In the genomic region with DNA sequence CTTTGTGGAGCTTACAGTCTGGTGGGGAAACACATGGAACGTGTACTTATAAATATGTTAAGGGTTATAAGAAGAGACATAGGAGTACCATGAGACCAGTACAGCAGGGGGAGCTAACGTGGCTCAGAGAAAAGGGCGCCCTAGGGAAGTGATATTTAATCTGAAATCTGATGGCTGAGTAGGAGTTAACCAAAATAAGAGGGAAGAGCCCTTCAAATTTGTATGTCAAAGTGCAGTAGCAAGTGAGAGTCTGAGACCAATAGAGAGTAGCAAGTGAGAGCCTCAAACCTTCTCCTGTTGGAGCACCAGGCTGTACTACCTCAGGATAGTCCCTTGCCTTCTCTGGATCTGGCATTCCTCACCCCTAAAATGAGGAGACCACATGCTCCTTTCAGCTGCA, we compare ENCODE assay signal across 8 cellular contexts. TPM values are rescaled to one million over a fixed set of nuclear protein-coding genes. Genes with fewer than 3 reads are reported as not detected.
A peak's percentile ranks its signal among the peaks of the same experiment; 100 is the strongest.
DNase-seq lines count a peak whose midpoint lies in the region; ATAC-seq and TF ChIP-seq lines count a peak whose summit lies in the region.

No MANE protein-coding gene starts in this region.

- TF ChIP-seq CTCF in mesothelial cell of epicardium (IDR thresholded peaks at IDR 0.05; ENCODE audit: unreplicated experiment), result no peak

- no peak overlapping the region for H3K4me3 ChIP-seq in Jurkat, Clone E6-1 (ENCODE audit: low read length)

- peaks cover 37% of the 10 kb centered on the region for H3K4me1 Mint-ChIP-seq in activated T-helper 2 cell treated with anti-CD3 and anti-CD28 coated beads, Interferon-gamma antibody, Interleukin-2, Interleukin-4, amounts not matched to agents 10 μg/mL and 5 μg/mL and 100 μg/mL, durations not matched to agents 14 hours and 24 hours and 36 hours (ENCODE audit: low read depth)
- peaks cover 53% of the 10 kb centered on the region for H3K4me1 Mint-ChIP-seq in mesothelial cell of epicardium
- H3K4me1 Mint-ChIP-seq in effector memory CD8-positive, alpha-beta T cell (ENCODE audit: low read depth in 2 of 2), result peaks cover 9 to 11% of the 10 kb centered on the region in 2 donors

- DNase-seq in CMK (ENCODE audit: low read depth), result peak; percentile 39
- DNase-seq in Jurkat, Clone E6-1 (ENCODE audit: low read depth, low spot score), result peak; percentile 67
- no peak for DNase-seq in activated T-helper 2 cell treated with anti-CD3 and anti-CD28 coated beads, Interferon-gamma antibody, Interleukin-2, Interleukin-4, amounts not matched to agents 10 μg/mL and 5 μg/mL and 100 μg/mL, durations not matched to agents 14 hours and 24 hours and 36 hours (ENCODE audit: low spot score)
- no peak for DNase-seq in mesothelial cell of epicardium (ENCODE audit: low spot score in 2 of 2, unreplicated experiment in 2 of 2)
- DNase-seq in occipital lobe (lab: John Stamatoyannopoulos, UW), result no peak
- no peak for DNase-seq in iPS-NIHi7 (ENCODE audit: extremely low spot score)
- DNase-seq in amniotic stem cell (lab: John Stamatoyannopoulos, UW), result no peak
- DNase-seq in effector memory CD8-positive, alpha-beta T cell, result no peak

- no peaks in the 10 kb centered on the region for H3K36me3 Mint-ChIP-seq in activated T-helper 2 cell treated with anti-CD3 and anti-CD28 coated beads, Interferon-gamma antibody, Interleukin-2, Interleukin-4, amounts not matched to agents 10 μg/mL and 5 μg/mL and 100 μg/mL, durations not matched to agents 14 hours and 24 hours and 36 hours (ENCODE audit: low read depth)
- peaks cover 3% of the 10 kb centered on the region for H3K36me3 Mint-ChIP-seq in mesothelial cell of epicardium
- no peaks in the 10 kb centered on the region for H3K36me3 Mint-ChIP-seq in effector memory CD8-positive, alpha-beta T cell (ENCODE audit: insufficient read depth)

- no peaks in the 10 kb centered on the region for H3K27me3 Mint-ChIP-seq in activated T-helper 2 cell treated with anti-CD3 and anti-CD28 coated beads, Interferon-gamma antibody, Interleukin-2, Interleukin-4, amounts not matched to agents 10 μg/mL and 5 μg/mL and 100 μg/mL, durations not matched to agents 14 hours and 24 hours and 36 hours (ENCODE audit: low read depth)
- H3K27me3 Mint-ChIP-seq in mesothelial cell of epicardium (ENCODE audit: low read depth), result no peaks in the 10 kb centered on the region
- peaks cover 0 to 18% of the 10 kb centered on the region in 2 donors for H3K27me3 Mint-ChIP-seq in effector memory CD8-positive, alpha-beta T cell

- intact Hi-C loops in activated T-helper 2 cell treated with anti-CD3 and anti-CD28 coated beads, Interferon-gamma antibody, Interleukin-2, Interleukin-4, amounts not matched to agents 10 μg/mL and 5 μg/mL and 100 μg/mL, durations not matched to agents 14 hours and 24 hours and 36 hours (cut with micrococcal nuclease), result loop anchor here (2.0 to 5.0 kb wide), 2 partner anchors 36 to 71 kb away; no protein-coding TSS in a partner anchor

- H3K27ac Mint-ChIP-seq in activated T-helper 2 cell treated with anti-CD3 and anti-CD28 coated beads, Interferon-gamma antibody, Interleukin-2, Interleukin-4, amounts not matched to agents 10 μg/mL and 5 μg/mL and 100 μg/mL, durations not matched to agents 14 hours and 24 hours and 36 hours, result peak overlapping the region; percentile 58
- H3K27ac Mint-ChIP-seq in mesothelial cell of epicardium, result peak overlapping the region; percentile 4
- no peak overlapping the region for H3K27ac Mint-ChIP-seq in effector memory CD8-positive, alpha-beta T cell

- no peak overlapping the region for H3K4me3 Mint-ChIP-seq in activated T-helper 2 cell treated with anti-CD3 and anti-CD28 coated beads, Interferon-gamma antibody, Interleukin-2, Interleukin-4, amounts not matched to agents 10 μg/mL and 5 μg/mL and 100 μg/mL, durations not matched to agents 14 hours and 24 hours and 36 hours (ENCODE audit: low read depth)
- H3K4me3 Mint-ChIP-seq in mesothelial cell of epicardium, result no peak overlapping the region
- no peak overlapping the region for H3K4me3 Mint-ChIP-seq in effector memory CD8-positive, alpha-beta T cell

- no peaks in the 10 kb centered on the region for H3K9me3 Mint-ChIP-seq in activated T-helper 2 cell treated with anti-CD3 and anti-CD28 coated beads, Interferon-gamma antibody, Interleukin-2, Interleukin-4, amounts not matched to agents 10 μg/mL and 5 μg/mL and 100 μg/mL, durations not matched to agents 14 hours and 24 hours and 36 hours
- peaks cover 4% of the 10 kb centered on the region for H3K9me3 Mint-ChIP-seq in mesothelial cell of epicardium
- H3K9me3 Mint-ChIP-seq in effector memory CD8-positive, alpha-beta T cell, result no peaks in the 10 kb centered on the region

- no peak for ATAC-seq in effector memory CD8-positive, alpha-beta T cell (replicated peaks)

RNA-seq across cellular contexts. Expression of a gene that starts 6.1 kb away (rescaled TPM):
- 19.3 TPM for polyA plus RNA-seq in Jurkat, Clone E6-1 (2012; ENCODE audit: insufficient read depth, insufficient read length)
- total RNA-seq in activated T-helper 2 cell treated with anti-CD3 and anti-CD28 coated beads, Interferon-gamma antibody, Interleukin-2, Interleukin-4, amounts not matched to agents 10 μg/mL and 5 μg/mL and 100 μg/mL, durations not matched to agents 14 hours and 24 hours and 36 hours, result 1.4 and 1.7 TPM in 2 replicates
- total RNA-seq in mesothelial cell of epicardium (50.4 to 59.1 TPM (median 51.6 TPM) in 3 replicates), occipital lobe (19.8 TPM)

RNA-seq across cellular contexts. Expression of a gene that starts 54.4 kb away (rescaled TPM):
- 49.0 TPM for polyA plus RNA-seq in Jurkat, Clone E6-1 (2012; ENCODE audit: insufficient read depth, insufficient read length)
- 51.2 and 52.5 TPM in 2 replicates for total RNA-seq in activated T-helper 2 cell treated with anti-CD3 and anti-CD28 coated beads, Interferon-gamma antibody, Interleukin-2, Interleukin-4, amounts not matched to agents 10 μg/mL and 5 μg/mL and 100 μg/mL, durations not matched to agents 14 hours and 24 hours and 36 hours
- 42.0 to 45.0 TPM (median 42.9 TPM) in 3 replicates for total RNA-seq in mesothelial cell of epicardium
- 93.3 TPM for total RNA-seq in occipital lobe

Comparison
In these comparisons a context has a peak if more than half of its experiments do, and no peak if none do; other contexts are left out.
1. DNase-seq: peak in CMK (single experiment) and Jurkat, Clone E6-1 (single experiment); none in activated T-helper 2 cell treated with anti-CD3 and anti-CD28 coated beads, Interferon-gamma antibody, Interleukin-2, Interleukin-4, amounts not matched to agents 10 μg/mL and 5 μg/mL and 100 μg/mL, durations not matched to agents 14 hours and 24 hours and 36 hours (single experiment), mesothelial cell of epicardium (0 of 2), occipital lobe (single experiment), iPS-NIHi7 (single experiment), amniotic stem cell (single experiment) and effector memory CD8-positive, alpha-beta T cell (0 of 3).
2. H3K27ac Mint-ChIP-seq: peak in activated T-helper 2 cell treated with anti-CD3 and anti-CD28 coated beads, Interferon-gamma antibody, Interleukin-2, Interleukin-4, amounts not matched to agents 10 μg/mL and 5 μg/mL and 100 μg/mL, durations not matched to agents 14 hours and 24 hours and 36 hours (single experiment) and mesothelial cell of epicardium (single experiment); none in effector memory CD8-positive, alpha-beta T cell (0 of 2).